In the genomic region with DNA sequence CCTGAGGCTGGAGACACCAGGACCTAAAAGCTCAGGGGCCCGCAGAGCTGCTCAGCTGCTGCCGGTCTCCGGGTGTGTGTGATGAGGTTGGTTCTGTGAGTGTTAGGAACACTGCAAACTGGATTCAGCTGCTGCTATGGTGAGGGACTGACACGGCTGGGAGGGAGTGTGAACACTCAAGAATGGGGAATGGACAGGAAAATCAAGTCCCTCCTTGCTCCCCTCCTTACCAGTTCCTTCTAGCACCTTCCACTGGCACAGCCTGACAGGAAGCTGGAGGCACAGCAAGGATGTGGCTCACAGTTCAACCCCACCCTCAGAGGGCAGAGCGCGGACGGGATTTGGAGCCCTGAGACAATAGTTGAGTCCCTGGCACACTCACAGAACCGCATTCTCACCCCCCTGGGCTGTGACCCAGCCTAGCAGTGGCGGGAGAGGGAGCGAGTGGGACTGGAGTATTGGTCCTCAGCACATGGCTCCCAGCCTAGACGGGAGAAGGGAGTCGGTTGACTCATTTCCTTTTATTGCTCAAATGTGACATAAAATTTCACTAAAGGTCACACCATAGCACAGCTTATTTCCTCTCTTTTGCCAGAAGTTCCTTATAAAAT, we compare ENCODE assay signal across 9 cellular contexts. TPM values are rescaled to one million over a fixed set of nuclear protein-coding genes. Genes with fewer than 3 reads are reported as not detected.
DNase-seq lines count a peak whose midpoint lies in the region; ATAC-seq and TF ChIP-seq lines count a peak whose summit lies in the region.
"Had no signal": no experiment of that assay in that cellular context is flagged by ENCODE, and none has a peak within 500 bp of the region (broad histone marks: within the 10 kb centered on the region; RNA-seq: fewer than 3 reads in every experiment).

No MANE protein-coding gene starts in this region.

- H3K4me3 ChIP-seq in Peyer's patch (no peak overlapping the region), fibroblast of villous mesenchyme (ENCODE audit: low read depth, low read length) (no peak overlapping the region), ovary (no peak overlapping the region), MM.1S (ENCODE audit: low read length) (no peak overlapping the region)

- H3K27ac ChIP-seq in Peyer's patch (peak overlapping the region in 2 of 4 donors; percentile 22 to 61), ovary (no peak overlapping the region), MM.1S (ENCODE audit: low read length) (no peak overlapping the region)

- no peaks in the 10 kb centered on the region for H4K20me1 ChIP-seq in MM.1S (ENCODE audit: insufficient read depth, low read length)

- no peak for ATAC-seq in GM18867 (IDR thresholded peaks at IDR 0.05; ENCODE audit: unreplicated experiment)
- no peak for ATAC-seq in activated naive CD4-positive, alpha-beta T cell treated with anti-CD3 and anti-CD28 coated beads, Interleukin-2, amount 50 U/mL, for 72 hours

- H3K27me3 ChIP-seq in Peyer's patch (no peaks in the 10 kb centered on the region), ovary (no peaks in the 10 kb centered on the region), MM.1S (replicated peaks; ENCODE audit: insufficient read depth, low read length) (no peaks in the 10 kb centered on the region)

- no peak for TF ChIP-seq EP300 in ovary (IDR thresholded peaks at IDR 0.05)

- H3K4me1 ChIP-seq in Peyer's patch: peaks cover 0 to 11% (median 0%) of the 10 kb centered on the region in 4 donors
- peaks cover 3% of the 10 kb centered on the region for H3K4me1 ChIP-seq in ovary (ENCODE audit: insufficient read depth)
- H3K4me1 ChIP-seq in MM.1S (ENCODE audit: low read length): no peaks in the 10 kb centered on the region

- DNase-seq in AG08396 (ENCODE audit: low spot score): peak; percentile 27
- DNase-seq in Peyer's patch: peak in 2 of 3 donors; percentile 51 to 54
- peak; percentile 71 for DNase-seq in fibroblast of villous mesenchyme (ENCODE audit: low read depth)
- peak in 4 of 5 donors; percentile 24 to 47 (median 35) for DNase-seq in ovary
- no peak for DNase-seq in MM.1S
- no peak for DNase-seq in activated naive CD4-positive, alpha-beta T cell treated with anti-CD3 and anti-CD28 coated beads, Interleukin-2, amount 50 U/mL, for 72 hours (ENCODE audit: low spot score in 2 of 2)
- no peak for DNase-seq in erythroblast (lab: John Stamatoyannopoulos, UW)
- DNase-seq: activated T-cell treated with anti-CD3 and anti-CD28 coated beads, Interleukin-2, amount 50 U/mL, for 48 hours had no signal

- H3K9me2 ChIP-seq in MM.1S (replicated peaks; ENCODE audit: insufficient read depth, low read length): no peaks in the 10 kb centered on the region

- H3K36me3 Mint-ChIP-seq in activated naive CD4-positive, alpha-beta T cell treated with anti-CD3 and anti-CD28 coated beads, Interleukin-2, amount 50 U/mL, for 72 hours: no peaks in the 10 kb centered on the region

- TF ChIP-seq CTCF in Peyer's patch (IDR thresholded peaks at IDR 0.05) (no peak), fibroblast of villous mesenchyme (IDR thresholded peaks at IDR 0.05; ENCODE audit: insufficient read depth, low read depth, low read length) (no peak), ovary (IDR thresholded peaks at IDR 0.05) (no peak), MM.1S (IDR thresholded peaks at IDR 0.05; ENCODE audit: low read length) (no peak)

- no peak overlapping the region for H3K9ac ChIP-seq in MM.1S (ENCODE audit: low read length)

- 54 to 61% (median 55%) methylated on average over 12 of the region's 12 CpGs for WGBS in ovary, 3 donors

- H3K9me3 ChIP-seq in Peyer's patch (no peaks in the 10 kb centered on the region), ovary (no peaks in the 10 kb centered on the region), MM.1S (replicated peaks; ENCODE audit: insufficient read depth, low read length) (no peaks in the 10 kb centered on the region)

- intact Hi-C loops in ovary (cut with DNase I): loop anchor here in 3 of 4 donors (2.0 to 10.0 kb wide), 5 partner anchors 291 to 1209 kb away; partner anchors contain the start of gene PTPRM (in 3 of the 3)

- H3K27ac Mint-ChIP-seq in activated naive CD4-positive, alpha-beta T cell treated with anti-CD3 and anti-CD28 coated beads, Interleukin-2, amount 50 U/mL, for 72 hours: no peak overlapping the region

- H3K4me2 ChIP-seq in MM.1S (ENCODE audit: low read depth, low read length): no peak overlapping the region

- H3K9me3 Mint-ChIP-seq in activated naive CD4-positive, alpha-beta T cell treated with anti-CD3 and anti-CD28 coated beads, Interleukin-2, amount 50 U/mL, for 72 hours: peaks cover 4 to 9% of the 10 kb centered on the region in 2 donors

- H2AFZ ChIP-seq in MM.1S (ENCODE audit: low read length): no peak overlapping the region; the same call in 1 of the 2 replicates

- H3K36me3 ChIP-seq in Peyer's patch (no peaks in the 10 kb centered on the region), ovary (no peaks in the 10 kb centered on the region), MM.1S (replicated peaks; ENCODE audit: insufficient read depth, low read length) (no peaks in the 10 kb centered on the region)

- TF ChIP-seq POLR2A in Peyer's patch (IDR thresholded peaks at IDR 0.05): no peak
- no peak for TF ChIP-seq POLR2A in ovary (IDR thresholded peaks at IDR 0.05)
- no peak for TF ChIP-seq POLR2A in erythroblast (IDR thresholded peaks at IDR 0.05; ENCODE audit: low read length)

- H3F3A ChIP-seq in MM.1S (ENCODE audit: insufficient read depth, low read length): no peaks in the 10 kb centered on the region

- no peaks in the 10 kb centered on the region for H3K79me2 ChIP-seq in MM.1S (ENCODE audit: low read length)

RNA-seq across cellular contexts. Expression of gene LRRC30, which starts 42.5 kb away (rescaled TPM):
- total RNA-seq in Peyer's patch (not detected), fibroblast of villous mesenchyme (not detected in 2 replicates), ovary (not detected)
- polyA plus RNA-seq in ovary: not detected
- not detected for total RNA-seq in activated naive CD4-positive, alpha-beta T cell treated with anti-CD3 and anti-CD28 coated beads, Interleukin-2, amount 50 U/mL, for 72 hours

Comparison
In these comparisons a context has a peak if more than half of its experiments do, and no peak if none do; other contexts are left out.
1. DNase-seq: peak in AG08396 (single experiment), Peyer's patch (2 of 3), fibroblast of villous mesenchyme (single experiment) and ovary (4 of 5); none in MM.1S (single experiment), activated naive CD4-positive, alpha-beta T cell treated with anti-CD3 and anti-CD28 coated beads, Interleukin-2, amount 50 U/mL, for 72 hours (0 of 2) and erythroblast (0 of 2).